ENCODE assay signal across 26 cellular contexts in the genomic region with DNA sequence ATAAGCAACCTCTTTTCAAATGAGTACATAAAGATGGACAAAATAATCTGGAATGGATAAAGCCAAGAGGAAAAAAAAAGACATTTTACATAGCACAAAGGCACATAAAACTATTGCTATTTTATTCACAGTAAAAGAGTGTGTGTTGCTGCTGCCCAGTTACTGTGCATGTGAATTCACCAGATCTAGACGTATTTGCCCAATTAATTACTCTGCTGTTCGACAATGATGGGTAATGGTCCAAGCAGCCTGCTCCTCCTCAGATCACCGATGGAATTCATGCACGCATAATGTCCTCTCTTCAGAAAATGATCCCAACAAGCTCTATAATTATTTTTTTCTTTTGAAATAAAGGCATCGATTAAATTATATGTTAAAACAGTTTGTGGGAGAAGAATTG.
"Had no signal": no experiment of that assay in that cellular context is flagged by ENCODE, and none has a peak within 500 bp of the region (broad histone marks: within the 10 kb centered on the region; RNA-seq: fewer than 3 reads in every experiment).

No MANE protein-coding gene starts in this region.

- H3K9me3 ChIP-seq: adrenal gland, ascending aorta, colonic mucosa, ovary, right lobe of liver, thyroid gland, upper lobe of right lung had no signal

- H3K4me3 ChIP-seq: adrenal gland, ascending aorta, colonic mucosa, ovary, right lobe of liver, thyroid gland, upper lobe of right lung had no signal

- DNase-seq: activated CD4-positive, alpha-beta memory T cell treated with anti-CD3 and anti-CD28 coated beads for 36 hours; activated CD4-positive, alpha-beta T cell treated with anti-CD3 and anti-CD28 coated beads, Interleukin-2, amount 10 ng/mL, durations not matched to agents 24 days and 14 days; activated CD4-positive, CD25-positive, alpha-beta regulatory T cell treated with anti-CD3 and anti-CD28 coated beads, Interleukin-2, amount 50 U/mL, for 72 hours; activated CD8-positive, alpha-beta memory T cell treated with anti-CD3 and anti-CD28 coated beads, Interleukin-2, amount 50 U/mL, for 4 hours; activated effector memory CD4-positive, alpha-beta T cell treated with anti-CD3 and anti-CD28 coated beads, Interleukin-2, amount 50 U/mL, for 16 hours; activated naive CD4-positive, alpha-beta T cell treated with anti-CD3 and anti-CD28 coated beads for 36 hours; activated naive CD8-positive, alpha-beta T cell treated with anti-CD3 and anti-CD28 coated beads for 36 hours; activated T-cell treated with anti-CD3 and anti-CD28 coated beads, Interleukin-2, amount 50 U/mL, for 1 hour; adrenal gland; central memory CD4-positive, alpha-beta T cell; colonic mucosa; effector memory CD4-positive, alpha-beta T cell; immature natural killer cell; kidney; left colon; mammary epithelial cell; naive B cell; ovary; right lobe of liver; stimulated activated CD4-positive, alpha-beta T cell treated with anti-CD3 and anti-CD28 coated beads, Interleukin-2, amount 100 ng/mL, for 48 hours; stimulated activated naive CD4-positive, alpha-beta T cell treated with Interleukin-2 at 50 U/mL for 16 hours; T-helper 9 cell; thyroid gland; upper lobe of right lung; WERI-Rb-1 had no signal

- H3K4me1 ChIP-seq: adrenal gland, ascending aorta, colonic mucosa, right lobe of liver, thyroid gland, upper lobe of right lung had no signal

- H3K36me3 ChIP-seq: adrenal gland, ascending aorta, colonic mucosa, ovary, right lobe of liver, thyroid gland, upper lobe of right lung, WERI-Rb-1 had no signal

- ATAC-seq: left colon, right lobe of liver, upper lobe of right lung had no signal

- H3K27me3 ChIP-seq: ascending aorta, colonic mucosa, ovary, right lobe of liver, thyroid gland had no signal

- H3K27ac ChIP-seq: adrenal gland, ascending aorta, colonic mucosa, ovary, right lobe of liver, thyroid gland, upper lobe of right lung, WERI-Rb-1 had no signal
